17 cellular contexts compared by ENCODE assay signal in the genomic region with DNA sequence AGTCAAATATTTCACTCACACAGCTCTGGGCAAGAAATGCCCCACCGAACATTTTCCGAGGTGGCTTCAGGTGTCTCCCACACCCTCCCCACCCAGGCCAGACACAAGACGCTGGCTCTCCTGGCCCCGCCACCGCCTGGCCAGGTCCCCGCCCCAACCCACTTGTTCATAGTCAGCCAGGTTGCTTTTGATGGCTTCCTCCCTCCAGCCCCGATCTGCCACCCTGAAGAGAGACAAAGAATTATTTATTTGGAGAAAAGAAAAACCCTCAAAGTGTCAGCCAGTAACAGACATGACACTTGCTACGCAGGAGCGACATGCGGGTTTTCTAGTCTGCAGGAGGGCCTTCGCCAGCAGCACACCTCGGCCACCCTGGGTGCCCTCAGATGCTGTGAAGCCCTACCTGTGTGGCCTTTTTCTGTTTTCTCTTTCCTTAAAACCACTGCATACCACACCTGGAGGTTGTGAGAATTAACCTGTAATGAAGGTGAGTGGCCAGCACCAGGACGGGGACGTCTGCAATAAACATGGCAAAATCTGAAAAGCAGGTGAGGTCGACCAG. TPM values are rescaled to one million over a fixed set of nuclear protein-coding genes. Genes with fewer than 3 reads are reported as not detected.
A peak's percentile ranks its signal among the peaks of the same experiment; 100 is the strongest.
DNase-seq lines count a peak whose midpoint lies in the region; ATAC-seq, FAIRE-seq and TF ChIP-seq lines count a peak whose summit lies in the region.
"Had no signal": no experiment of that assay in that cellular context is flagged by ENCODE, and none has a peak within 500 bp of the region (broad histone marks: within the 10 kb centered on the region; RNA-seq: fewer than 3 reads in every experiment).

No MANE protein-coding gene starts in this region.

- TF ChIP-seq EP300 in stomach (IDR thresholded peaks at IDR 0.05) = no peak

- H3K4ac ChIP-seq in mesendoderm (ENCODE audit: low read depth, low read length) = no peak overlapping the region

- H2BK5ac ChIP-seq in mesendoderm (ENCODE audit: low read length) = peak overlapping the region; percentile 12

- no CpG with 5 or more reads among the region's 15 CpGs for WGBS in mesendoderm (ENCODE audit: extremely low coverage, insufficient coverage, low lambda C conversion rate)
- WGBS in stomach, 5 donors = 51 to 68% (median 64%) methylated on average over 15 of the region's 15 CpGs

- no peak for ATAC-seq in activated naive CD4-positive, alpha-beta T cell treated with anti-CD3 and anti-CD28 coated beads, Interleukin-2, amount 50 U/mL, for 72 hours
- ATAC-seq: gastrocnemius medialis had no signal

- H2BK120ac ChIP-seq in mesendoderm (ENCODE audit: low read depth, low read length) = no peak overlapping the region

- H3K36me3 ChIP-seq in astrocyte (ENCODE audit: insufficient read depth, low read length) = no peaks in the 10 kb centered on the region
- H3K36me3 ChIP-seq in mesendoderm (ENCODE audit: control insufficient read depth, insufficient read depth, low read length) = no peaks in the 10 kb centered on the region
- peaks cover 0 to 24% (median 12%) of the 10 kb centered on the region in 4 donors for H3K36me3 ChIP-seq in stomach
- H3K36me3 ChIP-seq in breast epithelium = no peaks in the 10 kb centered on the region
- H3K36me3 ChIP-seq: gastrocnemius medialis had no signal

- H3K79me2 ChIP-seq in astrocyte (ENCODE audit: insufficient read depth, low read length) (peaks cover 55% of the 10 kb centered on the region), mesendoderm (ENCODE audit: control insufficient read depth, insufficient read depth, low read length) (peaks cover 74% of the 10 kb centered on the region)

- H4K5ac ChIP-seq in mesendoderm (ENCODE audit: low read length) = no peak overlapping the region

- H3K4me1 ChIP-seq in astrocyte (ENCODE audit: insufficient read depth, low read length) (peaks cover 11% of the 10 kb centered on the region), mesendoderm (ENCODE audit: control insufficient read depth, low read depth, low read length) (peaks cover 36% of the 10 kb centered on the region), stomach (peaks cover 53 to 98% (median 88%) of the 10 kb centered on the region in 4 donors), breast epithelium (no peaks in the 10 kb centered on the region)

- intact Hi-C loops in stomach (cut with DNase I; ENCODE audit: low total_unique reads) = no loop called here
- intact Hi-C loops in breast epithelium (cut with DNase I; ENCODE audit: low total_unique reads) = no loop called here

- FAIRE-seq in astrocyte (lab: Jason Lieb, UNC) (no peak), D721Med (lab: Jason Lieb, UNC) (no peak)
- FAIRE-seq: G401.6, GM18507, urothelium cell line had no signal

- H3K27me3 Mint-ChIP-seq in activated naive CD4-positive, alpha-beta T cell treated with anti-CD3 and anti-CD28 coated beads, Interleukin-2, amount 10 ng/mL, durations not matched to agents 7 days and 5 days = no peaks in the 10 kb centered on the region
- no peaks in the 10 kb centered on the region for H3K27me3 Mint-ChIP-seq in astrocyte (ENCODE audit: low read depth, unreplicated experiment)
- H3K27me3 Mint-ChIP-seq: activated naive CD8-positive, alpha-beta T cell treated with anti-CD3 and anti-CD28 coated beads, Interleukin-2, amount 10 ng/mL, durations not matched to agents 7 days and 5 days; CD8-positive, alpha-beta memory T cell had no signal

- no peak for DNase-seq in activated naive CD4-positive, alpha-beta T cell treated with anti-CD3 and anti-CD28 coated beads, Interleukin-2, amount 10 ng/mL, durations not matched to agents 7 days and 5 days
- no peak for DNase-seq in activated naive CD4-positive, alpha-beta T cell treated with anti-CD3 and anti-CD28 coated beads, Interleukin-2, amount 50 U/mL, for 72 hours (ENCODE audit: low spot score in 2 of 2)
- DNase-seq in astrocyte (ENCODE audit: low read depth) (no peak), mesendoderm (no peak), stomach (no peak), NCI-H128 (lab: John Stamatoyannopoulos, UW; ENCODE audit: unreplicated experiment) (no peak), breast epithelium (ENCODE audit: low spot score in 2 of 2) (no peak), D721Med (ENCODE audit: insufficient read length, low spot score) (no peak)
- DNase-seq: 8988T; activated naive CD8-positive, alpha-beta T cell treated with anti-CD3 and anti-CD28 coated beads, Interleukin-2, amount 10 ng/mL, durations not matched to agents 7 days and 5 days; CD8-positive, alpha-beta memory T cell; gastrocnemius medialis; NCI-H1694 treated with DMSO at 0.1 percent for 48 hours; Peyer's patch had no signal

- TF ChIP-seq CTCF in astrocyte (IDR thresholded peaks at IDR 0.05; ENCODE audit: insufficient read depth, low read depth, low read length) (no peak), stomach (IDR thresholded peaks at IDR 0.05) (no peak), breast epithelium (IDR thresholded peaks at IDR 0.05) (no peak), D721Med (IDR thresholded peaks at IDR 0.05; ENCODE audit: insufficient read depth, missing control alignments) (no peak)

- H3K18ac ChIP-seq in mesendoderm (ENCODE audit: low read length) = peak overlapping the region; percentile 42

- H3K56ac ChIP-seq in mesendoderm (ENCODE audit: low read length) = peak overlapping the region; percentile 85

- H3K9ac ChIP-seq in astrocyte (ENCODE audit: low read length) (no peak overlapping the region), mesendoderm (ENCODE audit: low read length) (peak overlapping the region; percentile 73)

- no peak overlapping the region for H3K4me2 ChIP-seq in astrocyte (ENCODE audit: low read length)
- H3K4me2 ChIP-seq in mesendoderm (ENCODE audit: low read length) = no peak overlapping the region

- no peak overlapping the region for H2AK5ac ChIP-seq in mesendoderm (ENCODE audit: low read length)

- H3K4me3 Mint-ChIP-seq in activated naive CD4-positive, alpha-beta T cell treated with anti-CD3 and anti-CD28 coated beads, Interleukin-2, amount 10 ng/mL, durations not matched to agents 7 days and 5 days = no peak overlapping the region
- peak overlapping the region; percentile 6 for H3K4me3 Mint-ChIP-seq in astrocyte (ENCODE audit: unreplicated experiment)
- H3K4me3 Mint-ChIP-seq: CD8-positive, alpha-beta memory T cell had no signal

- no peak overlapping the region for H2AFZ ChIP-seq in astrocyte (ENCODE audit: low read depth, low read length)

- no peak overlapping the region for H2BK15ac ChIP-seq in mesendoderm (replicated peaks; ENCODE audit: low read depth)

- H3K9me3 ChIP-seq in astrocyte (ENCODE audit: insufficient read depth, low read depth, low read length) = no peaks in the 10 kb centered on the region
- H3K9me3 ChIP-seq in stomach = no peaks in the 10 kb centered on the region
- H3K9me3 ChIP-seq in breast epithelium = no peaks in the 10 kb centered on the region
- H3K9me3 ChIP-seq: gastrocnemius medialis, Peyer's patch had no signal

- TF ChIP-seq POLR2A in stomach (IDR thresholded peaks at IDR 0.05) = no peak
- no peak for TF ChIP-seq POLR2A in breast epithelium (IDR thresholded peaks at IDR 0.05)

- no peaks in the 10 kb centered on the region for H3K9me3 Mint-ChIP-seq in activated naive CD4-positive, alpha-beta T cell treated with anti-CD3 and anti-CD28 coated beads, Interleukin-2, amount 10 ng/mL, durations not matched to agents 7 days and 5 days
- H3K9me3 Mint-ChIP-seq in activated naive CD4-positive, alpha-beta T cell treated with anti-CD3 and anti-CD28 coated beads, Interleukin-2, amount 50 U/mL, for 72 hours = no peaks in the 10 kb centered on the region
- H3K9me3 Mint-ChIP-seq in astrocyte (ENCODE audit: unreplicated experiment) = no peaks in the 10 kb centered on the region
- H3K9me3 Mint-ChIP-seq: activated naive CD8-positive, alpha-beta T cell treated with anti-CD3 and anti-CD28 coated beads, Interleukin-2, amount 10 ng/mL, durations not matched to agents 7 days and 5 days; CD8-positive, alpha-beta memory T cell had no signal

- H3K27ac ChIP-seq in astrocyte (ENCODE audit: low read depth, low read length) = no peak overlapping the region
- peak overlapping the region; percentile 89 for H3K27ac ChIP-seq in mesendoderm (ENCODE audit: low read depth, low read length)
- H3K27ac ChIP-seq in stomach = peak overlapping the region; percentile 16 to 72 (median 56)
- no peak overlapping the region for H3K27ac ChIP-seq in breast epithelium
- H3K27ac ChIP-seq: Peyer's patch had no signal

- H3K27ac Mint-ChIP-seq in activated naive CD4-positive, alpha-beta T cell treated with anti-CD3 and anti-CD28 coated beads, Interleukin-2, amount 10 ng/mL, durations not matched to agents 7 days and 5 days = peak overlapping the region; percentile 33
- no peak overlapping the region for H3K27ac Mint-ChIP-seq in activated naive CD4-positive, alpha-beta T cell treated with anti-CD3 and anti-CD28 coated beads, Interleukin-2, amount 50 U/mL, for 72 hours
- H3K27ac Mint-ChIP-seq in astrocyte (ENCODE audit: unreplicated experiment) = peak overlapping the region; percentile 50

- no peaks in the 10 kb centered on the region for H3K27me3 ChIP-seq in astrocyte (ENCODE audit: insufficient read depth, low read length)
- no peaks in the 10 kb centered on the region for H3K27me3 ChIP-seq in mesendoderm (ENCODE audit: insufficient read depth, low read length, poor library complexity)
- H3K27me3 ChIP-seq in stomach = no peaks in the 10 kb centered on the region
- no peaks in the 10 kb centered on the region for H3K27me3 ChIP-seq in breast epithelium
- H3K27me3 ChIP-seq: gastrocnemius medialis, Peyer's patch had no signal

- H3K4me1 Mint-ChIP-seq in activated naive CD4-positive, alpha-beta T cell treated with anti-CD3 and anti-CD28 coated beads, Interleukin-2, amount 10 ng/mL, durations not matched to agents 7 days and 5 days = peaks cover 62% of the 10 kb centered on the region
- peaks cover 57% of the 10 kb centered on the region for H3K4me1 Mint-ChIP-seq in astrocyte (ENCODE audit: low read depth, unreplicated experiment)

- no peak overlapping the region for H3K23ac ChIP-seq in mesendoderm (ENCODE audit: low read length)

- CTCF ChIA-PET in activated naive CD4-positive, alpha-beta T cell treated with anti-CD3 and anti-CD28 coated beads, Interleukin-2, amount 10 ng/mL, durations not matched to agents 7 days and 5 days (lab: Charles Lee) = no interaction called here

- no peak overlapping the region for H3K4me3 ChIP-seq in astrocyte (ENCODE audit: insufficient read depth, low read depth, low read length)
- H3K4me3 ChIP-seq in mesendoderm (ENCODE audit: low read length) = no peak overlapping the region
- H3K4me3 ChIP-seq in stomach = no peak overlapping the region
- H3K4me3 ChIP-seq in breast epithelium = no peak overlapping the region
- H3K4me3 ChIP-seq: Peyer's patch had no signal

- H4K8ac ChIP-seq in mesendoderm (ENCODE audit: low read depth, low read length) = no peak overlapping the region

- H4K20me1 ChIP-seq in astrocyte (ENCODE audit: insufficient read depth, low read length) = peaks cover 84% of the 10 kb centered on the region

- H3K36me3 Mint-ChIP-seq in activated naive CD4-positive, alpha-beta T cell treated with anti-CD3 and anti-CD28 coated beads, Interleukin-2, amount 10 ng/mL, durations not matched to agents 7 days and 5 days = peaks cover 36% of the 10 kb centered on the region
- H3K36me3 Mint-ChIP-seq in activated naive CD4-positive, alpha-beta T cell treated with anti-CD3 and anti-CD28 coated beads, Interleukin-2, amount 50 U/mL, for 72 hours = peaks cover 0 to 4% of the 10 kb centered on the region in 2 donors
- peaks cover 30% of the 10 kb centered on the region for H3K36me3 Mint-ChIP-seq in astrocyte (ENCODE audit: low read depth, unreplicated experiment)

- peaks cover 29% of the 10 kb centered on the region for H3K79me1 ChIP-seq in mesendoderm (ENCODE audit: low read length)

RNA-seq across cellular contexts. Expression of gene SSBP3, which starts 27.2 kb away (rescaled TPM):
- 10 to 100 TPM; 66.1 to 80.4 TPM for total RNA-seq in activated naive CD4-positive, alpha-beta T cell treated with anti-CD3 and anti-CD28 coated beads, Interleukin-2, amount 50 U/mL, for 72 hours
- total RNA-seq in astrocyte (89.8 and 98.6 TPM in 2 replicates), stomach (10 to 100 TPM in 3 of 5 donors, 1 to 10 TPM in 2; 4.3 to 77.6 (median 20.0) TPM), breast epithelium (10 to 100 TPM; 21.3 to 28.0 (median 25.6) TPM)
- 143 TPM for polyA plus RNA-seq in mesendoderm (2013, experiment 1 of 2)
- 152 TPM for polyA plus RNA-seq in mesendoderm (2013, experiment 2 of 2)
- polyA plus RNA-seq in stomach = 100 to 1,000 TPM in 1 of 3 donors, 10 to 100 TPM in 2; 37.0 to 100 (median 59.5) TPM

Comparison
In these comparisons a context has a peak if more than half of its experiments do, and no peak if none do; other contexts are left out.
1. H3K27ac Mint-ChIP-seq: peak in activated naive CD4-positive, alpha-beta T cell treated with anti-CD3 and anti-CD28 coated beads, Interleukin-2, amount 10 ng/mL, durations not matched to agents 7 days and 5 days (single experiment) and astrocyte (single experiment); none in activated naive CD4-positive, alpha-beta T cell treated with anti-CD3 and anti-CD28 coated beads, Interleukin-2, amount 50 U/mL, for 72 hours (0 of 2).
2. H3K27ac ChIP-seq: peak in mesendoderm (single experiment) and stomach (5 of 5); none in astrocyte (single experiment) and breast epithelium (0 of 2).